33 cellular contexts compared by ENCODE assay signal in the genomic region with DNA sequence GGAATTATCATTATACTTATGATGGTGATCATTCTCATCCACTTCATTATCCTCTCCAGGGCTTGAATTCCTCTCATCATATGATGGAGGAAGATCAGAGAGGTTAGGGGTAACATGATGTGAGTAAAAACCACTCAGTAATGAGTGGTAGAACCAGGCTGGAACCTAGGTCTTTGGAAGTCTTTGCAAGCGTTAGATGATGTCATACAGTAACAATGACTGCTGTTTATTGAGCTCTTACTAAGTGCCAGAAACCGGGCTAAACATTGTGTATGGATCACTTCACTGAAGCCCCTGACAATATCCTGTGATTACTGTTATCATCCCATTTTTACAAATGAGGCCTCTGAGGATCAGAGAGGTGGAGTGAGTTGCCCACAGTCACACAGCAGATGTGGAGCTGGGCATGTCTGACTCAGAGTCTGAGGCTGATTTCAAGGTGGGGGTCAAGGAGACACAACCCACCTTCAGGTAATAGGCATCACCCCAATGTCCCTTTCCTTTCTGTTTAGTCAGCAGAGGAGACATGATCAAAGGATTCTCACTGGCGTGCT. TPM values are rescaled to one million over a fixed set of nuclear protein-coding genes. Genes with fewer than 3 reads are reported as not detected.
"Had no signal": no experiment of that assay in that cellular context is flagged by ENCODE, and none has a peak within 500 bp of the region (broad histone marks: within the 10 kb centered on the region; RNA-seq: fewer than 3 reads in every experiment).

No MANE protein-coding gene starts in this region.

- H3K4me3 ChIP-seq: ovary, psoas muscle, skin epidermis, smooth muscle cell, spleen, suprapubic skin, testis, tibial artery, transverse colon, upper lobe of right lung, uterus had no signal

- H3K27ac ChIP-seq: ovary, parathyroid adenoma, psoas muscle, skin epidermis, spleen, suprapubic skin, testis, tibial artery, transverse colon, upper lobe of right lung, uterus had no signal

- H3K36me3 Mint-ChIP-seq: naive thymus-derived CD8-positive, alpha-beta T cell; natural killer cell treated with Interleukin-12 subunit alpha and Interleukin-12 subunit beta and Interleukin-15 and Interleukin-18, amount 100 ng/mL, for 72 hours; stimulated activated memory B cell treated with anti-CD40 and anti-IgM and Interleukin-4, amounts not matched to agents 10 μg/mL and 1 μg/mL and 100 μg/mL, for 72 hours; type B pancreatic cell had no signal

- H3K9me3 Mint-ChIP-seq: natural killer cell treated with Interleukin-12 subunit alpha and Interleukin-12 subunit beta and Interleukin-15 and Interleukin-18, amount 100 ng/mL, for 72 hours; nephron progenitor cell; neural crest cell; stimulated activated memory B cell treated with anti-CD40 and anti-IgM and Interleukin-4, amounts not matched to agents 10 μg/mL and 1 μg/mL and 100 μg/mL, for 72 hours had no signal

- H3K4me1 ChIP-seq: parathyroid adenoma, psoas muscle, spleen, suprapubic skin, testis, tibial artery, transverse colon, upper lobe of right lung, uterus had no signal

- H3K4me2 ChIP-seq: smooth muscle cell had no signal

- H3K4me3 Mint-ChIP-seq: naive thymus-derived CD8-positive, alpha-beta T cell; natural killer cell treated with Interleukin-12 subunit alpha and Interleukin-12 subunit beta and Interleukin-15 and Interleukin-18, amount 100 ng/mL, for 72 hours; nephron progenitor cell; neural crest cell; stimulated activated memory B cell treated with anti-CD40 and anti-IgM and Interleukin-4, amounts not matched to agents 10 μg/mL and 1 μg/mL and 100 μg/mL, for 72 hours; stimulated activated naive CD8-positive, alpha-beta T cell treated with anti-CD3 and anti-CD28 coated beads, Interleukin-15, amount 100 ng/mL, for 72 hours; type B pancreatic cell had no signal

- H3K4me1 Mint-ChIP-seq: naive thymus-derived CD8-positive, alpha-beta T cell; stimulated activated naive CD8-positive, alpha-beta T cell treated with anti-CD3 and anti-CD28 coated beads, Interleukin-15, amount 100 ng/mL, for 72 hours had no signal

- H3K9ac ChIP-seq: parathyroid adenoma had no signal

- H3K27me3 ChIP-seq: ovary, testis, tibial artery, transverse colon, uterus had no signal

- H2AFZ ChIP-seq: parathyroid adenoma had no signal

- H3K36me3 ChIP-seq: ovary, spleen, suprapubic skin, tibial artery, transverse colon, upper lobe of right lung, uterus had no signal

- DNase-seq: naive thymus-derived CD8-positive, alpha-beta T cell; nephron progenitor cell; occipital lobe; ovary; posterior cingulate gyrus; psoas muscle; right cardiac atrium; spleen; stimulated activated CD4-positive, alpha-beta T cell treated with anti-CD3 and anti-CD28 coated beads, Interleukin-12 subunit alpha, Interleukin-12 subunit beta, amount 100 ng/mL, for 4 hours; stimulated activated CD4-positive, alpha-beta T cell treated with anti-CD3 and anti-CD28 coated beads, Interleukin-1b, Interleukin-23, amount 100 ng/mL, for 48 hours; stimulated activated CD4-positive, alpha-beta T cell treated with anti-CD3 and anti-CD28 coated beads, Interleukin-4, amount 100 ng/mL, for 1 hour; stimulated activated CD4-positive, alpha-beta T cell treated with anti-CD3 and anti-CD28 coated beads, Interleukin-4, amount 100 ng/mL, for 4 hours; stimulated activated CD8-positive, alpha-beta memory T cell treated with anti-CD3 and anti-CD28 coated beads, Interleukin-4, amount 100 ng/mL, for 48 hours; stimulated activated naive CD4-positive, alpha-beta T cell; stimulated activated naive CD8-positive, alpha-beta T cell treated with anti-CD3 and anti-CD28 coated beads, Interleukin-15, amount 100 ng/mL, for 72 hours; stimulated activated naive CD8-positive, alpha-beta T cell treated with anti-CD3 and anti-CD28 coated beads, Interleukin-15, Interleukin-2, amounts not matched to agents 100 U/mL and 50 U/mL, for 24 hours; substantia nigra; testis; tibial artery; transverse colon; upper lobe of right lung; uterus had no signal

- H3K27ac Mint-ChIP-seq: naive thymus-derived CD8-positive, alpha-beta T cell; natural killer cell treated with Interleukin-12 subunit alpha and Interleukin-12 subunit beta and Interleukin-15 and Interleukin-18, amount 100 ng/mL, for 72 hours; nephron progenitor cell; progenitor cell of endocrine pancreas; stimulated activated memory B cell treated with anti-CD40 and anti-IgM and Interleukin-4, amounts not matched to agents 10 μg/mL and 1 μg/mL and 100 μg/mL, for 72 hours; stimulated activated naive CD8-positive, alpha-beta T cell treated with anti-CD3 and anti-CD28 coated beads, Interleukin-15, amount 100 ng/mL, for 72 hours; type B pancreatic cell had no signal

- ATAC-seq: naive thymus-derived CD8-positive, alpha-beta T cell; natural killer cell treated with Interleukin-12 subunit alpha and Interleukin-12 subunit beta and Interleukin-15 and Interleukin-18, amount 100 ng/mL, for 72 hours; psoas muscle; right cardiac atrium; sciatic nerve; stimulated activated memory B cell treated with anti-CD40 and anti-IgM and Interleukin-4, amounts not matched to agents 10 μg/mL and 1 μg/mL and 100 μg/mL, for 72 hours; stimulated activated naive CD8-positive, alpha-beta T cell treated with anti-CD3 and anti-CD28 coated beads, Interleukin-15, amount 100 ng/mL, for 72 hours; stimulated activated naive CD8-positive, alpha-beta T cell treated with anti-CD3 and anti-CD28 coated beads, Interleukin-15, Interleukin-2, amounts not matched to agents 100 U/mL and 50 U/mL, for 24 hours; upper lobe of right lung had no signal

- H3K79me2 ChIP-seq: parathyroid adenoma had no signal

- H3K27me3 Mint-ChIP-seq: stimulated activated memory B cell treated with anti-CD40 and anti-IgM and Interleukin-4, amounts not matched to agents 10 μg/mL and 1 μg/mL and 100 μg/mL, for 72 hours had no signal

- H3K9me3 ChIP-seq: ovary, psoas muscle, suprapubic skin, testis, tibial artery, transverse colon, upper lobe of right lung, uterus had no signal

RNA-seq across cellular contexts. Expression of a gene that starts 19.5 kb away (rescaled TPM):
- total RNA-seq: naive thymus-derived CD8-positive, alpha-beta T cell; natural killer cell treated with Interleukin-12 subunit alpha and Interleukin-12 subunit beta and Interleukin-15 and Interleukin-18, amount 100 ng/mL, for 72 hours; progenitor cell of endocrine pancreas; renal cortical epithelial cell had no signal
- polyA plus RNA-seq: naive thymus-derived CD8-positive, alpha-beta T cell had no signal
